Comparison of ENCODE assay signal across 13 cellular contexts in the genomic region with DNA sequence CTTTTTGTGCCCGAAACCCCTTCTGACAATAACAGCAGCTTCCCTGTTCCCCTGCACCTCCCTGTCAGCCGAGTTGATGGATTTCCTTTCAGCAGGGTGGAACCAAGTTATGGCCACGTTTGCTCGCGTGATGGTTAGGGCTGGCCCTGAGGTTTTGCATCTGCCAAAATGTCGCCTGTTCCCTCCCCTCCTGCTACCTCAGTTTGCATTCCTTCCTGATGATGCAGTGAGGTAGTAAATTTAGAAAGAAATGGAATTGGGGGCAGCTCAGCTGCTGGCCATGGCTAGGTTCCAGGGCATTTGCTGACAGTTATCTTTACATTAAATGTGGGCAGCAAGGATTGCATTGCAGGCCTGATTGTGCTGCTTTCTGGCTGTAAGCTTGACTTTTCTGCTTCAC. TPM values are rescaled to one million over a fixed set of nuclear protein-coding genes. Genes with fewer than 3 reads are reported as not detected.
DNase-seq lines count a peak whose midpoint lies in the region; ATAC-seq and TF ChIP-seq lines count a peak whose summit lies in the region.
"Had no signal": no experiment of that assay in that cellular context is flagged by ENCODE, and none has a peak within 500 bp of the region (broad histone marks: within the 10 kb centered on the region; RNA-seq: fewer than 3 reads in every experiment).

No MANE protein-coding gene starts in this region.

- WGBS in urinary bladder: 17% methylated on average over 6 of the region's 6 CpGs

- intact Hi-C loops in MCF 10A (cut with micrococcal nuclease): no loop called here

- H3K79me2 ChIP-seq in KMS-11 (ENCODE audit: insufficient read depth, low read depth): peaks cover 95% of the 10 kb centered on the region

- H4K20me1 ChIP-seq in KMS-11 (ENCODE audit: insufficient read depth): no peaks in the 10 kb centered on the region

- H3K9ac ChIP-seq in KMS-11: no peak overlapping the region

- H3K4me2 ChIP-seq in KMS-11: peak overlapping the region; percentile 21; the same call in 1 of the 2 replicates

- ATAC-seq in T-cell (replicated peaks in 1 of 4): no peak
- ATAC-seq: left lung, WTC11 had no signal

- H3K9me3 Mint-ChIP-seq in MCF 10A (ENCODE audit: unreplicated experiment) (no peaks in the 10 kb centered on the region), T-cell (no peaks in the 10 kb centered on the region)
- H3K9me3 Mint-ChIP-seq: WTC11 had no signal

- H3K4me3 Mint-ChIP-seq in MCF 10A (ENCODE audit: unreplicated experiment) (no peak overlapping the region), T-cell (no peak overlapping the region)
- H3K4me3 Mint-ChIP-seq: WTC11 had no signal

- POLR2A ChIA-PET in MCF 10A (lab: Yijun Ruan, JAX): no interaction called here
- POLR2A ChIA-PET in T-cell (lab: Charles Lee): interaction anchor here in 1 of 2 donors (0.7 kb wide), 1 partner anchor 12 kb away, joined by 3 read pairs; no protein-coding TSS in a partner anchor

- H2AFZ ChIP-seq in KMS-11 (ENCODE audit: low read depth): no peak overlapping the region

- no TSS peak for BruUV-seq in MCF 10A (replicated peaks; lab: Mats Ljungman, UMichigan)

- H3K27ac Mint-ChIP-seq in MCF 10A (ENCODE audit: low read depth, unreplicated experiment): peak overlapping the region; percentile 19
- no peak overlapping the region for H3K27ac Mint-ChIP-seq in T-cell

- no peak overlapping the region for H3K4me3 ChIP-seq in KMS-11 (IDR thresholded peaks at IDR 0.05; ENCODE audit: insufficient read depth, low read depth, low read length)
- H3K4me3 ChIP-seq in urinary bladder (ENCODE audit: low read depth, low read length): no peak overlapping the region
- H3K4me3 ChIP-seq: left lung had no signal

- H3K36me3 Mint-ChIP-seq in MCF 10A (ENCODE audit: insufficient read depth, unreplicated experiment) (peaks cover 7% of the 10 kb centered on the region), T-cell (peaks cover 32% of the 10 kb centered on the region)

- H3K36me3 ChIP-seq in KMS-11 (ENCODE audit: insufficient read depth) (no peaks in the 10 kb centered on the region), urinary bladder (ENCODE audit: insufficient read depth) (no peaks in the 10 kb centered on the region)

- no peak for DNase-seq in MCF 10A (ENCODE audit: unreplicated experiment)
- peak; percentile 56 for DNase-seq in left kidney (ENCODE audit: low read depth, low spot score)
- DNase-seq in pons (ENCODE audit: low spot score): no peak
- no peak for DNase-seq in T-cell
- DNase-seq in cerebellar cortex (ENCODE audit: low spot score): no peak
- DNase-seq in NCI-H446 treated with DMSO at 0.1 percent for 48 hours (lab: John Stamatoyannopoulos, UW): no peak
- DNase-seq: activated gamma-delta T cell treated with Interleukin-2 at 50 U/mL for 16 hours; left lung; NK-92 treated with Interleukin-12 subunit alpha and Interleukin-12 subunit beta, amount 100 ng/mL, for 24 hours had no signal

- no peak for TF ChIP-seq CTCF in KMS-11 (conservative IDR thresholded peaks at IDR 0.05; ENCODE audit: low read depth, low read length)
- TF ChIP-seq CTCF in MCF 10A (IDR thresholded peaks at IDR 0.05; ENCODE audit: unreplicated experiment): no peak

- CTCF ChIA-PET in MCF 10A (lab: Yijun Ruan, JAX) (interaction anchor here (0.6 to 2.2 kb wide), 2 partner anchors 14 to 52 kb away, joined by 5 to 7 read pairs; no protein-coding TSS in a partner anchor), T-cell (lab: Charles Lee) (no interaction called here)

- H3K4me1 Mint-ChIP-seq in MCF 10A (ENCODE audit: insufficient read depth, unreplicated experiment) (peaks cover 17% of the 10 kb centered on the region), T-cell (peaks cover 32 to 59% (median 56%) of the 10 kb centered on the region in 3 donors)

- no peak overlapping the region; the same call in 1 of the 2 replicates for H3K27ac ChIP-seq in KMS-11
- H3K27ac ChIP-seq in urinary bladder (ENCODE audit: low read depth): peak overlapping the region; percentile 3
- H3K27ac ChIP-seq: epithelial cell of prostate had no signal

- H3K27me3 Mint-ChIP-seq in MCF 10A (ENCODE audit: insufficient read depth, unreplicated experiment): no peaks in the 10 kb centered on the region
- H3K27me3 Mint-ChIP-seq in T-cell: no peaks in the 10 kb centered on the region

- H3K4me1 ChIP-seq in KMS-11 (ENCODE audit: low read depth, poor library complexity, severe bottlenecking) (peaks cover 96% of the 10 kb centered on the region), urinary bladder (ENCODE audit: insufficient read depth) (no peaks in the 10 kb centered on the region)

- no peaks in the 10 kb centered on the region for H3K27me3 ChIP-seq in KMS-11 (ENCODE audit: insufficient read depth, low read depth)
- H3K27me3 ChIP-seq: left lung had no signal

RNA-seq across cellular contexts. Expression of a gene that starts 13.2 kb away (rescaled TPM):
- total RNA-seq in MCF 10A (2022): 25.4 and 28.2 TPM in 2 replicates
- 20.6 TPM for total RNA-seq in urinary bladder
- 6.4 TPM for polyA plus RNA-seq in urinary bladder
- total RNA-seq in T-cell: 10 to 100 TPM; 21.1 to 40.2 (median 31.3) TPM
